Comparison of ENCODE assay signal across 19 cellular contexts in the genomic region with DNA sequence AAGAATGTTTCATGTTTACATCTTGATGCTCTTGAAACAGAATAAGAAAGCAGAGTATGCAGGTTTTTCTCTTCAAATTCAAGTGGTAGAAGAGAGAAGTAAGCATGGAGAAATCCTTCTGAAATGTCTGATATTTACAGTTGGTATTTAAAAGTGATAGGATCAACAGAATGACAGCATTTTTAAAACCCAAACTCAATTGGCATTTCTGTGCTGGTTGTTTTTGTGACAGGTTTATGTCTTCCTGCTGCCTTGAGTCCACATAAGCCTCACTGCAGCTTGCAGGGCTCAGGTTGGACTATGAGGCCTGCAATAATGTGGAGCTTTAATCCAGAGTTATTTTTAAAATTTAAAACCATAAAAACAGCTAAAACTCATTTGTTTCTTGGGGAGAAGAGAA.
"Had no signal": no experiment of that assay in that cellular context is flagged by ENCODE, and none has a peak within 500 bp of the region (broad histone marks: within the 10 kb centered on the region; RNA-seq: fewer than 3 reads in every experiment).

No MANE protein-coding gene starts in this region.

- H3K4me3 Mint-ChIP-seq: naive B cell, nephron had no signal

- H3K36me3 Mint-ChIP-seq: naive B cell had no signal

- H3K4me3 ChIP-seq: esophagus squamous epithelium, left lung, lung, pancreas, right lobe of liver, skin epidermis, upper lobe of left lung, uterus had no signal

- H3K4me1 Mint-ChIP-seq: naive B cell had no signal

- H3K9me3 Mint-ChIP-seq: naive B cell, nephron had no signal

- ATAC-seq: foreskin keratinocyte, left lung, pancreas had no signal

- DNase-seq: cerebellar nuclear complex; dermis blood vessel endothelial cell; esophagus squamous epithelium; foreskin keratinocyte; islet precursor cell; left lung; midbrain; naive B cell; occipital lobe; pancreas; right lobe of liver; stimulated activated CD4-positive, alpha-beta T cell treated with anti-CD3 and anti-CD28 coated beads, Interleukin-12 subunit alpha, Interleukin-12 subunit beta, amount 100 ng/mL, for 4 hours; stimulated activated naive CD4-positive, alpha-beta T cell treated with Interleukin-2 at 50 U/mL for 16 hours; upper lobe of left lung; uterus had no signal

- H3K27me3 ChIP-seq: esophagus squamous epithelium, foreskin keratinocyte, left lung, pancreas, right lobe of liver, upper lobe of left lung, uterus had no signal

- H3K9me3 ChIP-seq: esophagus squamous epithelium, left lung, pancreas, right lobe of liver, upper lobe of left lung, uterus had no signal

- H3K27ac ChIP-seq: esophagus squamous epithelium, foreskin keratinocyte, left lung, pancreas, right lobe of liver, skin epidermis, upper lobe of left lung had no signal

- H3K27ac Mint-ChIP-seq: nephron, progenitor cell of endocrine pancreas had no signal

- H3K27me3 Mint-ChIP-seq: naive B cell, progenitor cell of endocrine pancreas had no signal

- H3K4me1 ChIP-seq: foreskin keratinocyte, right lobe of liver had no signal

- H3K36me3 ChIP-seq: esophagus squamous epithelium, uterus had no signal
